14 cellular contexts compared by ENCODE assay signal in genomic region chr14:20334017-20334416, GRCh38. TPM values are rescaled to one million over a fixed set of nuclear protein-coding genes. Genes with fewer than 3 reads are reported as not detected.
DNase-seq lines count a peak whose midpoint lies in the region; ATAC-seq and TF ChIP-seq lines count a peak whose summit lies in the region.
"Had no signal": no experiment of that assay in that cellular context is flagged by ENCODE, and none has a peak within 500 bp of the region (broad histone marks: within the 10 kb centered on the region; RNA-seq: fewer than 3 reads in every experiment).

No MANE protein-coding gene starts in this region.

- H2AFZ ChIP-seq in SU-DHL-6 (ENCODE audit: low read depth, low read length, severe bottlenecking), result peak overlapping the region; percentile 46
- no peak overlapping the region for H2AFZ ChIP-seq in mesenchymal stem cell (ENCODE audit: low read depth, low read length)

- H3K79me2 ChIP-seq in SU-DHL-6 (ENCODE audit: insufficient read depth, low read length), result peaks cover 40% of the 10 kb centered on the region

- H3K27ac ChIP-seq in SU-DHL-6 (ENCODE audit: low read depth, low read length), result peak overlapping the region; percentile 63; the same call in 1 of the 2 replicates
- no peak overlapping the region for H3K27ac ChIP-seq in mesenchymal stem cell (ENCODE audit: low read length, poor library complexity, severe bottlenecking)
- peak overlapping the region; percentile 85 to 95 (median 88) for H3K27ac ChIP-seq in tibial nerve

- H3K9me3 Mint-ChIP-seq in activated naive CD8-positive, alpha-beta T cell treated with anti-CD3 and anti-CD28 coated beads, Interleukin-2, amount 10 ng/mL, durations not matched to agents 7 days and 5 days, result no peaks in the 10 kb centered on the region
- H3K9me3 Mint-ChIP-seq in activated naive CD8-positive, alpha-beta T cell treated with anti-CD3 and anti-CD28 coated beads, Interleukin-2, amount 50 U/mL, for 24 hours, result no peaks in the 10 kb centered on the region

- H3F3A ChIP-seq in SU-DHL-6 (ENCODE audit: insufficient read depth), result peaks cover 11% of the 10 kb centered on the region; the same call in 1 of the 2 replicates

- peak overlapping the region; percentile 10 for H3K4me3 Mint-ChIP-seq in activated naive CD8-positive, alpha-beta T cell treated with anti-CD3 and anti-CD28 coated beads, Interleukin-2, amount 10 ng/mL, durations not matched to agents 7 days and 5 days
- H3K4me3 Mint-ChIP-seq in activated naive CD8-positive, alpha-beta T cell treated with anti-CD3 and anti-CD28 coated beads, Interleukin-2, amount 50 U/mL, for 24 hours, result no peak overlapping the region

- H3K36me3 ChIP-seq in SU-DHL-6 (ENCODE audit: low read length), result no peaks in the 10 kb centered on the region
- peaks cover 0 to under 1% of the 10 kb centered on the region in 2 experiments for H3K36me3 ChIP-seq in mesenchymal stem cell (ENCODE audit: control insufficient read depth in 1 of 2, insufficient read depth in 2 of 2, low read depth in 1 of 2, low read length in 2 of 2)
- peaks cover 0 to 4% (median 0%) of the 10 kb centered on the region in 3 donors for H3K36me3 ChIP-seq in tibial nerve
- H3K36me3 ChIP-seq: adrenal gland, lower lobe of right lung had no signal

- H3K9me3 ChIP-seq in SU-DHL-6 (ENCODE audit: insufficient read depth, low read length), result no peaks in the 10 kb centered on the region
- no peaks in the 10 kb centered on the region for H3K9me3 ChIP-seq in mesenchymal stem cell (ENCODE audit: control insufficient read depth, low read length)
- no peaks in the 10 kb centered on the region for H3K9me3 ChIP-seq in tibial nerve
- H3K9me3 ChIP-seq: adrenal gland, lower lobe of right lung, SJSA1 had no signal

- POLR2A ChIA-PET in activated naive CD8-positive, alpha-beta T cell treated with anti-CD3 and anti-CD28 coated beads, Interleukin-2, amount 10 ng/mL, durations not matched to agents 7 days and 5 days (lab: Charles Lee), result interaction anchor here (0.8 to 3.1 kb wide), 3 partner anchors 9 to 280 kb away, joined by 3 to 43 read pairs (median 4); partner anchors contain the start of genes PARP2 and PNP

- H3K27me3 ChIP-seq in SU-DHL-6 (ENCODE audit: low read length) (no peaks in the 10 kb centered on the region), mesenchymal stem cell (ENCODE audit: control insufficient read depth in 1 of 2, insufficient read depth in 1 of 2, low read length in 2 of 2) (no peaks in the 10 kb centered on the region), tibial nerve (no peaks in the 10 kb centered on the region)
- H3K27me3 ChIP-seq: adrenal gland, SJSA1 had no signal

- H3K27ac Mint-ChIP-seq in activated naive CD8-positive, alpha-beta T cell treated with anti-CD3 and anti-CD28 coated beads, Interleukin-2, amount 10 ng/mL, durations not matched to agents 7 days and 5 days, result no peak overlapping the region
- H3K27ac Mint-ChIP-seq in activated naive CD8-positive, alpha-beta T cell treated with anti-CD3 and anti-CD28 coated beads, Interleukin-2, amount 50 U/mL, for 24 hours, result no peak overlapping the region

- no peaks in the 10 kb centered on the region for H3K9me2 ChIP-seq in SU-DHL-6 (replicated peaks; ENCODE audit: insufficient read depth, low read length)

- ATAC-seq in activated naive CD8-positive, alpha-beta T cell treated with anti-CD3 and anti-CD28 coated beads, Interleukin-2, amount 10 ng/mL, durations not matched to agents 7 days and 5 days (ENCODE audit: low read depth), result no peak
- no peak for ATAC-seq in activated naive CD8-positive, alpha-beta T cell treated with anti-CD3 and anti-CD28 coated beads, Interleukin-2, amount 50 U/mL, for 24 hours
- ATAC-seq in HG03460 (IDR thresholded peaks at IDR 0.05; ENCODE audit: unreplicated experiment), result no peak

- H4K91ac ChIP-seq in mesenchymal stem cell (ENCODE audit: low read length), result no peak overlapping the region

- DNase-seq in activated naive CD8-positive, alpha-beta T cell treated with anti-CD3 and anti-CD28 coated beads, Interleukin-2, amount 10 ng/mL, durations not matched to agents 7 days and 5 days, result no peak
- no peak for DNase-seq in activated naive CD8-positive, alpha-beta T cell treated with anti-CD3 and anti-CD28 coated beads, Interleukin-2, amount 50 U/mL, for 24 hours
- DNase-seq in mesenchymal stem cell, result no peak
- no peak for DNase-seq in tibial nerve (ENCODE audit: low spot score in 2 of 2)
- DNase-seq in activated effector memory CD4-positive, alpha-beta T cell treated with Interleukin-2 at 50 U/mL for 16 hours, result no peak
- no peak for DNase-seq in hypothalamus (lab: John Stamatoyannopoulos, UW)
- DNase-seq: adrenal gland, erythroblast, HCEC 1CT, lower lobe of right lung, NCI-H2081 treated with DMSO at 0.1 percent for 48 hours had no signal

- H3K18ac ChIP-seq in mesenchymal stem cell (ENCODE audit: low read depth in 1 of 2, low read length in 2 of 2), result no peak overlapping the region

- H3K4me2 ChIP-seq in SU-DHL-6 (ENCODE audit: low read depth, low read length, poor library complexity, severe bottlenecking) (peak overlapping the region; percentile 100), mesenchymal stem cell (ENCODE audit: low read length, poor library complexity, severe bottlenecking) (no peak overlapping the region)

- no peak overlapping the region for H3K4ac ChIP-seq in mesenchymal stem cell (ENCODE audit: low read depth in 1 of 2, low read length in 2 of 2)

- no peak overlapping the region for H2BK5ac ChIP-seq in mesenchymal stem cell (ENCODE audit: low read depth, low read length, poor library complexity, severe bottlenecking)

- no peak overlapping the region for H2BK15ac ChIP-seq in mesenchymal stem cell (ENCODE audit: low read depth, poor library complexity, severe bottlenecking)

- no peak for TF ChIP-seq POLR2A in tibial nerve (IDR thresholded peaks at IDR 0.05)

- H3K9ac ChIP-seq in SU-DHL-6 (ENCODE audit: low read length) (peak overlapping the region; percentile 83), mesenchymal stem cell (ENCODE audit: low read length) (peak overlapping the region; percentile 87)

- H2AK5ac ChIP-seq in mesenchymal stem cell (ENCODE audit: low read length, severe bottlenecking), result no peak overlapping the region

- H3K36me3 Mint-ChIP-seq in activated naive CD8-positive, alpha-beta T cell treated with anti-CD3 and anti-CD28 coated beads, Interleukin-2, amount 10 ng/mL, durations not matched to agents 7 days and 5 days, result no peaks in the 10 kb centered on the region
- H3K36me3 Mint-ChIP-seq in activated naive CD8-positive, alpha-beta T cell treated with anti-CD3 and anti-CD28 coated beads, Interleukin-2, amount 50 U/mL, for 24 hours (ENCODE audit: low read depth), result peaks cover 28% of the 10 kb centered on the region

- H3K27me3 Mint-ChIP-seq in activated naive CD8-positive, alpha-beta T cell treated with anti-CD3 and anti-CD28 coated beads, Interleukin-2, amount 10 ng/mL, durations not matched to agents 7 days and 5 days, result peaks cover 2% of the 10 kb centered on the region
- no peaks in the 10 kb centered on the region for H3K27me3 Mint-ChIP-seq in activated naive CD8-positive, alpha-beta T cell treated with anti-CD3 and anti-CD28 coated beads, Interleukin-2, amount 50 U/mL, for 24 hours

- no peak for TF ChIP-seq CTCF in SU-DHL-6 (IDR thresholded peaks at IDR 0.05; ENCODE audit: insufficient read depth, low read length, poor library complexity, severe bottlenecking)
- TF ChIP-seq CTCF in tibial nerve (IDR thresholded peaks at IDR 0.05), result no peak

- 74% methylated on average over 3 of the region's 7 CpGs for WGBS in mesenchymal stem cell
- 76 to 77% methylated on average over 7 of the region's 7 CpGs for WGBS in tibial nerve, 2 donors

- no peaks in the 10 kb centered on the region for H4K20me1 ChIP-seq in SU-DHL-6 (ENCODE audit: low read depth, low read length)

- no peaks in the 10 kb centered on the region for H3K79me1 ChIP-seq in mesenchymal stem cell (replicated peaks; ENCODE audit: low read length, poor library complexity, severe bottlenecking)

- H4K8ac ChIP-seq in mesenchymal stem cell (ENCODE audit: low read length), result no peak overlapping the region

- no peak overlapping the region for H2BK12ac ChIP-seq in mesenchymal stem cell (ENCODE audit: low read length in 2 of 2)

- H3K4me1 ChIP-seq in mesenchymal stem cell (ENCODE audit: control insufficient read depth, insufficient read depth, low read depth, low read length), result no peaks in the 10 kb centered on the region
- peaks cover 0 to 24% (median 2%) of the 10 kb centered on the region in 4 donors for H3K4me1 ChIP-seq in tibial nerve
- H3K4me1 ChIP-seq: SJSA1 had no signal

- no peak overlapping the region for H3K23ac ChIP-seq in mesenchymal stem cell (ENCODE audit: low read length in 2 of 2)

- H3K4me1 Mint-ChIP-seq in activated naive CD8-positive, alpha-beta T cell treated with anti-CD3 and anti-CD28 coated beads, Interleukin-2, amount 10 ng/mL, durations not matched to agents 7 days and 5 days, result peaks cover 26% of the 10 kb centered on the region
- H3K4me1 Mint-ChIP-seq in activated naive CD8-positive, alpha-beta T cell treated with anti-CD3 and anti-CD28 coated beads, Interleukin-2, amount 50 U/mL, for 24 hours, result peaks cover 41% of the 10 kb centered on the region

- H2BK120ac ChIP-seq in mesenchymal stem cell (ENCODE audit: low read depth, low read length), result no peak overlapping the region

- H3K4me3 ChIP-seq in SU-DHL-6 (ENCODE audit: insufficient read depth, low read length, poor library complexity, severe bottlenecking) (peak overlapping the region; percentile 98), mesenchymal stem cell (ENCODE audit: insufficient read depth in 1 of 2, low read depth in 1 of 2, low read length in 2 of 2) (no peak overlapping the region), tibial nerve (no peak overlapping the region)

- H3K14ac ChIP-seq in mesenchymal stem cell (ENCODE audit: low read length in 2 of 2), result no peak overlapping the region

- TF ChIP-seq EP300 in tibial nerve (IDR thresholded peaks at IDR 0.05), result no peak

RNA-seq across cellular contexts. Expression of gene CCNB1IP1, which starts 0.9 kb away (rescaled TPM):
- 10 to 100 TPM; 35.0 to 39.5 TPM for total RNA-seq in activated naive CD8-positive, alpha-beta T cell treated with anti-CD3 and anti-CD28 coated beads, Interleukin-2, amount 10 ng/mL, durations not matched to agents 7 days and 5 days
- 46.1 TPM for polyA plus RNA-seq in mesenchymal stem cell (2013, experiment 1 of 2)
- polyA plus RNA-seq in mesenchymal stem cell (2013, experiment 2 of 2), result 49.5 TPM
- 10 to 100 TPM; 46.5 to 68.4 (median 49.9) TPM for total RNA-seq in tibial nerve

RNA-seq across cellular contexts. Expression of gene PARP2, which starts 9.4 kb away (rescaled TPM):
- 10 to 100 TPM; 28.3 to 32.7 TPM for total RNA-seq in activated naive CD8-positive, alpha-beta T cell treated with anti-CD3 and anti-CD28 coated beads, Interleukin-2, amount 10 ng/mL, durations not matched to agents 7 days and 5 days
- polyA plus RNA-seq in mesenchymal stem cell (2013, experiment 1 of 2), result 12.1 TPM
- 12.4 TPM for polyA plus RNA-seq in mesenchymal stem cell (2013, experiment 2 of 2)
- total RNA-seq in tibial nerve, result 10 to 100 TPM; 12.2 to 17.7 (median 15.6) TPM

RNA-seq across cellular contexts. Expression of gene TTC5, which starts 28.3 kb away (rescaled TPM):
- 10 to 100 TPM; 21.9 to 22.2 TPM for total RNA-seq in activated naive CD8-positive, alpha-beta T cell treated with anti-CD3 and anti-CD28 coated beads, Interleukin-2, amount 10 ng/mL, durations not matched to agents 7 days and 5 days
- 8.6 TPM for polyA plus RNA-seq in mesenchymal stem cell (2013, experiment 1 of 2)
- 8.6 TPM for polyA plus RNA-seq in mesenchymal stem cell (2013, experiment 2 of 2)
- total RNA-seq in tibial nerve, result 10 to 100 TPM in 3 of 4 donors, 1 to 10 TPM in 1; 8.1 to 12.8 (median 10.7) TPM
